Comparison of ENCODE assay signal across 8 cellular contexts in genomic region chr16:89562027-89562599, GRCh38. TPM values are rescaled to one million over a fixed set of nuclear protein-coding genes. Genes with fewer than 3 reads are reported as not detected.
DNase-seq lines count a peak whose midpoint lies in the region; ATAC-seq and TF ChIP-seq lines count a peak whose summit lies in the region.

No MANE protein-coding gene starts in this region.

- peak in 1 of 2 donors; percentile 22 for TF ChIP-seq POLR2A in Peyer's patch (IDR thresholded peaks at IDR 0.05)

- H3K4me3 ChIP-seq in GM23248: peak overlapping the region; percentile 84
- peak overlapping the region in 3 of 4 donors; percentile 69 to 92 (median 74) for H3K4me3 ChIP-seq in Peyer's patch
- peak overlapping the region; percentile 84 for H3K4me3 ChIP-seq in epithelial cell of esophagus (ENCODE audit: low read length)

- H3K36me3 ChIP-seq in GM23248 (ENCODE audit: low read depth) (peaks cover 36% of the 10 kb centered on the region), Peyer's patch (peaks cover 0 to 33% (median 0%) of the 10 kb centered on the region in 3 donors)

- H3K36me3 Mint-ChIP-seq in progenitor cell of endocrine pancreas (ENCODE audit: insufficient read depth): peaks cover 29% of the 10 kb centered on the region

- H3K4me3 Mint-ChIP-seq in progenitor cell of endocrine pancreas (ENCODE audit: low read depth): peak overlapping the region; percentile 90

- H3K9me2 ChIP-seq in GM23248 (ENCODE audit: insufficient read depth): no peaks in the 10 kb centered on the region

- H3K9me3 ChIP-seq in GM23248 (ENCODE audit: low read depth): no peaks in the 10 kb centered on the region
- H3K9me3 ChIP-seq in Peyer's patch: no peaks in the 10 kb centered on the region

- no peak overlapping the region for H2AFZ ChIP-seq in GM23248

- DNase-seq in GM23248 (no peak), Peyer's patch (no peak), epithelial cell of esophagus (ENCODE audit: low read depth) (peak; percentile 52), progenitor cell of endocrine pancreas (ENCODE audit: low spot score, unreplicated experiment) (no peak), KBM-7 (no peak)
- DNase-seq in stimulated activated CD4-positive, alpha-beta T cell treated with anti-CD3 and anti-CD28 coated beads, Interleukin-2, amount 100 ng/mL, for 48 hours: no peak

- ATAC-seq in HG03571 (IDR thresholded peaks at IDR 0.05; ENCODE audit: unreplicated experiment) (no peak), GM19328 (IDR thresholded peaks at IDR 0.05; ENCODE audit: unreplicated experiment) (no peak)

- peaks cover 33% of the 10 kb centered on the region for H3K4me1 Mint-ChIP-seq in progenitor cell of endocrine pancreas (ENCODE audit: low read depth)

- no peak for TF ChIP-seq CTCF in Peyer's patch (IDR thresholded peaks at IDR 0.05)
- no peak for TF ChIP-seq CTCF in epithelial cell of esophagus (IDR thresholded peaks at IDR 0.05; ENCODE audit: insufficient read depth, low read depth, low read length, missing control alignments)
- TF ChIP-seq CTCF in progenitor cell of endocrine pancreas (IDR thresholded peaks at IDR 0.05; ENCODE audit: unreplicated experiment): no peak

- peaks cover 68% of the 10 kb centered on the region for H3F3A ChIP-seq in GM23248 (ENCODE audit: insufficient read depth)

- 67 to 68% methylated on average over 19 of the region's 19 CpGs for WGBS in GM23248 (ENCODE audit: low coverage in 1 of 2, low lambda C conversion rate in 2 of 2, missing lambda C conversion rate in 2 of 2), 2 experiments

- peak overlapping the region; percentile 93 for H3K4me2 ChIP-seq in GM23248 (ENCODE audit: unreplicated experiment)

- H3K27me3 ChIP-seq in GM23248 (replicated peaks; ENCODE audit: insufficient read depth) (no peaks in the 10 kb centered on the region), Peyer's patch (no peaks in the 10 kb centered on the region)

- in situ Hi-C loops in GM23248 (cut with MboI) (no loop called here), KBM-7 (cut with MboI; ENCODE audit: low pct_unique_long_range_greater_than_20kb, low sequenced_read_pairs) (no loop called here)

- H3K27me3 Mint-ChIP-seq in progenitor cell of endocrine pancreas: peaks cover 3% of the 10 kb centered on the region

- no peak overlapping the region for H3K27ac ChIP-seq in GM23248
- H3K27ac ChIP-seq in Peyer's patch: peak overlapping the region in 3 of 4 donors; percentile 95 to 96 (median 95)

- peaks cover 33% of the 10 kb centered on the region for H4K20me1 ChIP-seq in GM23248 (ENCODE audit: insufficient read depth)

- no peaks in the 10 kb centered on the region for H3K9me3 Mint-ChIP-seq in progenitor cell of endocrine pancreas (ENCODE audit: low read depth)

- peaks cover 30% of the 10 kb centered on the region for H3K79me2 ChIP-seq in GM23248 (ENCODE audit: insufficient read depth)

- peaks cover 38% of the 10 kb centered on the region for H3K4me1 ChIP-seq in GM23248 (ENCODE audit: insufficient read depth)
- peaks cover 4 to 68% (median 35%) of the 10 kb centered on the region in 4 donors for H3K4me1 ChIP-seq in Peyer's patch

- H3K27ac Mint-ChIP-seq in progenitor cell of endocrine pancreas: peak overlapping the region; percentile 90

- peak overlapping the region; percentile 96 for H3K9ac ChIP-seq in GM23248

RNA-seq across cellular contexts. Expression of gene RPL13, which starts 1.6 kb away (rescaled TPM):
- total RNA-seq in GM23248 (2014; rRNA removed; shearing (Covaris generic)): 3,580 and 6,666 TPM in 2 replicates
- 1,418 and 1,480 TPM in 2 replicates for polyA plus RNA-seq in GM23248 (2016; fragmentation: Nextera tagmentation; extraction: Ambion mirVana)
- 1,000 to 10,000 TPM; 1,597 to 3,276 (median 2,603) TPM for total RNA-seq in Peyer's patch
- 1,643 and 1,699 TPM in 2 replicates for total RNA-seq in progenitor cell of endocrine pancreas

RNA-seq across cellular contexts. Expression of gene CPNE7, which starts 13.4 kb away (rescaled TPM):
- 7.7 and 10.1 TPM in 2 replicates for total RNA-seq in GM23248 (2014; rRNA removed; shearing (Covaris generic))
- 4.7 and 5.3 TPM in 2 replicates for polyA plus RNA-seq in GM23248 (2016; fragmentation: Nextera tagmentation; extraction: Ambion mirVana)
- total RNA-seq in Peyer's patch (10 to 100 TPM in 3 of 4 donors, 1 to 10 TPM in 1; 7.4 to 48.7 (median 13.5) TPM), progenitor cell of endocrine pancreas (0.41 and 0.84 TPM in 2 replicates)

RNA-seq across cellular contexts. Expression of gene DPEP1, which starts 51.3 kb away (rescaled TPM):
- not detected in 2 replicates for total RNA-seq in GM23248 (2014; rRNA removed; shearing (Covaris generic))
- not detected in 2 replicates for polyA plus RNA-seq in GM23248 (2016; fragmentation: Nextera tagmentation; extraction: Ambion mirVana)
- total RNA-seq in Peyer's patch: 1,000 to 10,000 TPM in 3 of 4 donors, 100 to 1,000 TPM in 1; 272 to 3,324 (median 2,161) TPM
- total RNA-seq in progenitor cell of endocrine pancreas: 29.6 and 36.3 TPM in 2 replicates

RNA-seq across cellular contexts. Expression of gene SPG7, which starts 53.9 kb away (rescaled TPM):
- total RNA-seq in GM23248 (2014; rRNA removed; shearing (Covaris generic)): 155 and 215 TPM in 2 replicates
- 47.5 and 53.9 TPM in 2 replicates for polyA plus RNA-seq in GM23248 (2016; fragmentation: Nextera tagmentation; extraction: Ambion mirVana)
- 100 to 1,000 TPM; 242 to 461 (median 378) TPM for total RNA-seq in Peyer's patch
- total RNA-seq in progenitor cell of endocrine pancreas: 183 and 184 TPM in 2 replicates

Comparison
In these comparisons a context has a peak if more than half of its experiments do, and no peak if none do; other contexts are left out.
1. RNA of gene DPEP1, which starts 51.3 kb away (total RNA-seq): 272 to 3,324 TPM in Peyer's patch and 29.6 to 36.3 TPM in progenitor cell of endocrine pancreas; not detected in GM23248; every median in the first group is over 10 times any median in the second.
2. Peak in every context shown above with its lines, with median percentiles within 50 percentile points of each other: H3K4me3 ChIP-seq.